9 cellular contexts compared by ENCODE assay signal in genomic region chr6:105492706-105493673, GRCh38.
A peak's percentile ranks its signal among the peaks of the same experiment; 100 is the strongest.
DNase-seq lines count a peak whose midpoint lies in the region; ATAC-seq, FAIRE-seq and TF ChIP-seq lines count a peak whose summit lies in the region.
"Had no signal": no experiment of that assay in that cellular context is flagged by ENCODE, and none has a peak within 500 bp of the region (broad histone marks: within the 10 kb centered on the region; RNA-seq: fewer than 3 reads in every experiment).

No MANE protein-coding gene starts in this region.

- peak; percentile 85 for ATAC-seq in GM18858 (IDR thresholded peaks at IDR 0.05; ENCODE audit: unreplicated experiment)
- ATAC-seq in GM21619 (IDR thresholded peaks at IDR 0.05; ENCODE audit: unreplicated experiment), result peak; percentile 78
- peak; percentile 79 for ATAC-seq in HG03558 (IDR thresholded peaks at IDR 0.05; ENCODE audit: extremely low read depth, unreplicated experiment)

- H3K36me3 ChIP-seq in keratinocyte (ENCODE audit: control insufficient read depth in 2 of 2, extremely low read depth in 1 of 2, insufficient read depth in 2 of 2, low read length in 2 of 2), result no peaks in the 10 kb centered on the region

- H3K4me1 ChIP-seq in keratinocyte (ENCODE audit: control insufficient read depth, extremely low read depth, insufficient read depth, low read length), result no peaks in the 10 kb centered on the region

- H3K27ac ChIP-seq in keratinocyte (ENCODE audit: control insufficient read depth, insufficient read depth, low read length), result no peak overlapping the region

- TF ChIP-seq CTCF in keratinocyte (optimal IDR thresholded peaks at IDR 0.05 in 1 of 3, IDR thresholded peaks at IDR 0.05 in 1 of 3, conservative IDR thresholded peaks at IDR 0.05 in 1 of 3; ENCODE audit: extremely low read depth in 1 of 3, insufficient read depth in 2 of 3, low read length in 3 of 3), result no peak

- H2AFZ ChIP-seq in keratinocyte (ENCODE audit: control insufficient read depth, low read length), result no peak overlapping the region

- peak; percentile 66 for FAIRE-seq in keratinocyte (lab: Jason Lieb, UNC)

- no peak overlapping the region for H3K9ac ChIP-seq in keratinocyte (ENCODE audit: control insufficient read depth, extremely low read depth, insufficient read depth, low read length)

- DNase-seq in keratinocyte (ENCODE audit: low read depth, low spot score) (no peak), KBM-7 (no peak), NCI-H1417 treated with DMSO at 0.1 percent for 48 hours (lab: John Stamatoyannopoulos, UW) (no peak)
- no peak for DNase-seq in stimulated activated CD4-positive, alpha-beta T cell treated with anti-CD3 and anti-CD28 coated beads, Interleukin-12 subunit alpha, Interleukin-12 subunit beta, amount 100 ng/mL, for 4 hours
- DNase-seq in stimulated activated CD4-positive, alpha-beta T cell treated with anti-CD3 and anti-CD28 coated beads, Interleukin-15, amount 100 ng/mL, for 24 hours, result no peak
- DNase-seq: NCI-H1092 treated with DMSO at 0.1 percent for 48 hours had no signal

- no peaks in the 10 kb centered on the region for H3K9me1 ChIP-seq in keratinocyte (ENCODE audit: control insufficient read depth, extremely low read depth, insufficient read depth, low read length)

- H3K4me2 ChIP-seq in keratinocyte (ENCODE audit: control insufficient read depth, extremely low read depth, insufficient read depth, low read depth, low read length), result no peak overlapping the region

- no peaks in the 10 kb centered on the region for H4K20me1 ChIP-seq in keratinocyte (ENCODE audit: control insufficient read depth, extremely low read depth, insufficient read depth, low read length)

- no peaks in the 10 kb centered on the region for H3K79me2 ChIP-seq in keratinocyte (ENCODE audit: control insufficient read depth, insufficient read depth, low read length)

- H3K9me3 ChIP-seq in keratinocyte (ENCODE audit: control insufficient read depth, low read depth, low read length), result no peaks in the 10 kb centered on the region

- H3K4me3 ChIP-seq in keratinocyte (ENCODE audit: control insufficient read depth in 2 of 3, extremely low read depth in 1 of 3, insufficient read depth in 2 of 3, low read depth in 1 of 3, low read length in 3 of 3), result no peak overlapping the region

- in situ Hi-C loops in KBM-7 (cut with MboI; ENCODE audit: low pct_unique_long_range_greater_than_20kb, low sequenced_read_pairs), result no loop called here

- no peaks in the 10 kb centered on the region for H3K27me3 ChIP-seq in keratinocyte (ENCODE audit: control insufficient read depth, extremely low read depth, insufficient read depth, low read length)

- dilution Hi-C loops in keratinocyte (cut with MboI; ENCODE audit: extremely low pct_ligation_motif_present, low sequenced_read_pairs), result no loop called here
